Comparison of ENCODE assay signal across 7 cellular contexts in genomic region chr1:2193514-2194251, GRCh38. TPM values are rescaled to one million over a fixed set of nuclear protein-coding genes. Genes with fewer than 3 reads are reported as not detected.
A peak's percentile ranks its signal among the peaks of the same experiment; 100 is the strongest.
DNase-seq lines count a peak whose midpoint lies in the region; ATAC-seq and TF ChIP-seq lines count a peak whose summit lies in the region.

No MANE protein-coding gene starts in this region.

- H3K36me3 ChIP-seq in HEK293 (ENCODE audit: control insufficient read depth in 2 of 2, insufficient read depth in 1 of 2, low read length in 2 of 2) = peaks cover 0 to 26% of the 10 kb centered on the region in 2 experiments; a peak in 2 of 3 replicates
- H3K36me3 ChIP-seq in WERI-Rb-1 = peaks cover 23% of the 10 kb centered on the region
- H3K36me3 ChIP-seq in left ventricle myocardium inferior = no peaks in the 10 kb centered on the region
- no peaks in the 10 kb centered on the region for H3K36me3 ChIP-seq in smooth muscle cell (ENCODE audit: low read depth)

- H3K27me3 ChIP-seq in WERI-Rb-1 (ENCODE audit: insufficient read depth, low read depth, severe bottlenecking) (no peaks in the 10 kb centered on the region), left ventricle myocardium inferior (ENCODE audit: low read depth) (no peaks in the 10 kb centered on the region), smooth muscle cell (ENCODE audit: low read depth) (no peaks in the 10 kb centered on the region)

- POLR2A ChIA-PET in HEK293 (lab: Yijun Ruan, JAX) = interaction anchor here (1.0 to 2.1 kb wide), 4 partner anchors 18 to 198 kb away, joined by 4 to 13 read pairs (median 6); partner anchors contain the start of genes MORN1 and RER1

- peak overlapping the region; percentile 99 for H3K4me2 ChIP-seq in smooth muscle cell

- H3K4me1 ChIP-seq in HEK293 (ENCODE audit: control insufficient read depth, insufficient read depth, low read length) (no peaks in the 10 kb centered on the region), left ventricle myocardium inferior (peaks cover 71% of the 10 kb centered on the region), smooth muscle cell (ENCODE audit: low read depth) (peaks cover 30% of the 10 kb centered on the region)

- 69% methylated on average over 41 of the region's 41 CpGs for WGBS in smooth muscle cell (ENCODE audit: low lambda C conversion rate)

- H3K79me2 ChIP-seq in smooth muscle cell (ENCODE audit: low read depth) = peaks cover 30% of the 10 kb centered on the region

- peaks cover 29% of the 10 kb centered on the region for H3F3A ChIP-seq in smooth muscle cell (ENCODE audit: low read depth)

- peak overlapping the region; percentile 61 for H3K4me3 ChIP-seq in HEK293 (ENCODE audit: low read depth, low read length)
- peak overlapping the region; percentile 22 for H3K4me3 ChIP-seq in WERI-Rb-1 (ENCODE audit: low read depth, low read length)
- H3K4me3 ChIP-seq in left ventricle myocardium inferior = peak overlapping the region; percentile 86
- peak overlapping the region; percentile 89 for H3K4me3 ChIP-seq in smooth muscle cell

- H2AFZ ChIP-seq in smooth muscle cell (ENCODE audit: low read depth) = no peak overlapping the region

- ATAC-seq in GM21423 (IDR thresholded peaks at IDR 0.05; ENCODE audit: unreplicated experiment) = no peak
- ATAC-seq in GM21528 (IDR thresholded peaks at IDR 0.05; ENCODE audit: low FRiP score, unreplicated experiment) = no peak

- DNase-seq in WERI-Rb-1 (no peak), left ventricle myocardium inferior (no peak), smooth muscle cell (lab: John Stamatoyannopoulos, UW; ENCODE audit: unreplicated experiment) (no peak), SW 1271 (lab: John Stamatoyannopoulos, UW) (no peak)

- H3K9ac ChIP-seq in smooth muscle cell (ENCODE audit: low read depth) = peak overlapping the region; percentile 64

- CTCF ChIA-PET in HEK293 (lab: Yijun Ruan, JAX) = interaction anchor here (0.6 kb wide), 1 partner anchor 153 kb away, joined by 5 read pairs; no protein-coding TSS in a partner anchor

- TF ChIP-seq CTCF in HEK293 (tag by site-specific recombination; IDR thresholded peaks at IDR 0.05) (no peak), WERI-Rb-1 (IDR thresholded peaks at IDR 0.05; ENCODE audit: low read depth, low read length) (no peak), left ventricle myocardium inferior (IDR thresholded peaks at IDR 0.05; ENCODE audit: borderline replicate concordance) (no peak), smooth muscle cell (IDR thresholded peaks at IDR 0.05; ENCODE audit: borderline replicate concordance, insufficient read depth, poor library complexity, severe bottlenecking) (no peak)

- H3K27ac ChIP-seq in HEK293 (ENCODE audit: extremely low read depth, low read depth, low read length) (peak overlapping the region; percentile 63), WERI-Rb-1 (peak overlapping the region; percentile 54), left ventricle myocardium inferior (replicated peaks) (peak overlapping the region; percentile 99), smooth muscle cell (ENCODE audit: low read depth) (peak overlapping the region; percentile 88)

- no peaks in the 10 kb centered on the region for H4K20me1 ChIP-seq in smooth muscle cell (ENCODE audit: low read depth)

- intact Hi-C loops in left ventricle myocardium inferior (cut with micrococcal nuclease) = no loop called here

- H3K9me3 ChIP-seq in HEK293 (ENCODE audit: control insufficient read depth, insufficient read depth, low read depth, low read length) (no peaks in the 10 kb centered on the region), WERI-Rb-1 (ENCODE audit: severe bottlenecking) (no peaks in the 10 kb centered on the region), left ventricle myocardium inferior (replicated peaks) (no peaks in the 10 kb centered on the region), smooth muscle cell (replicated peaks; ENCODE audit: low read depth) (no peaks in the 10 kb centered on the region)

TF ChIP-seq in HEK293, 187 proteins besides CTCF, POLR2A, EP300 and RAD21:
- TF ChIP-seq ZBTB26 (tag by site-specific recombination; optimal IDR thresholded peaks at IDR 0.05) (no peak), ZNF19 (tag by site-specific recombination; IDR thresholded peaks at IDR 0.05; ENCODE audit: low read depth) (no peak), FEZF1 (tag by site-specific recombination; IDR thresholded peaks at IDR 0.05) (no peak), PATZ1 (tag by site-specific recombination; IDR thresholded peaks at IDR 0.05) (0 out of 2 replicates have a peak, but pooled peaks have one; percentile 20), ZNF670 (tag by site-specific recombination; IDR thresholded peaks at IDR 0.05; ENCODE audit: low read depth) (no peak)
- TF ChIP-seq, protein P1, sequence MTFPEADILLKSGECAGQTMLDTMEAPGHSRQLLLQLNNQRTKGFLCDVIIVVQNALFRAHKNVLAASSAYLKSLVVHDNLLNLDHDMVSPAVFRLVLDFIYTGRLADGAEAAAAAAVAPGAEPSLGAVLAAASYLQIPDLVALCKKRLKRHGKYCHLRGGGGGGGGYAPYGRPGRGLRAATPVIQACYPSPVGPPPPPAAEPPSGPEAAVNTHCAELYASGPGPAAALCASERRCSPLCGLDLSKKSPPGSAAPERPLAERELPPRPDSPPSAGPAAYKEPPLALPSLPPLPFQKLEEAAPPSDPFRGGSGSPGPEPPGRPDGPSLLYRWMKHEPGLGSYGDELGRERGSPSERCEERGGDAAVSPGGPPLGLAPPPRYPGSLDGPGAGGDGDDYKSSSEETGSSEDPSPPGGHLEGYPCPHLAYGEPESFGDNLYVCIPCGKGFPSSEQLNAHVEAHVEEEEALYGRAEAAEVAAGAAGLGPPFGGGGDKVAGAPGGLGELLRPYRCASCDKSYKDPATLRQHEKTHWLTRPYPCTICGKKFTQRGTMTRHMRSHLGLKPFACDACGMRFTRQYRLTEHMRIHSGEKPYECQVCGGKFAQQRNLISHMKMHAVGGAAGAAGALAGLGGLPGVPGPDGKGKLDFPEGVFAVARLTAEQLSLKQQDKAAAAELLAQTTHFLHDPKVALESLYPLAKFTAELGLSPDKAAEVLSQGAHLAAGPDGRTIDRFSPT (tag by site-specific recombination; IDR thresholded peaks at IDR 0.05) = peak; percentile 37; the same call in 1 of the 2 replicates
- TF ChIP-seq, protein P2, sequence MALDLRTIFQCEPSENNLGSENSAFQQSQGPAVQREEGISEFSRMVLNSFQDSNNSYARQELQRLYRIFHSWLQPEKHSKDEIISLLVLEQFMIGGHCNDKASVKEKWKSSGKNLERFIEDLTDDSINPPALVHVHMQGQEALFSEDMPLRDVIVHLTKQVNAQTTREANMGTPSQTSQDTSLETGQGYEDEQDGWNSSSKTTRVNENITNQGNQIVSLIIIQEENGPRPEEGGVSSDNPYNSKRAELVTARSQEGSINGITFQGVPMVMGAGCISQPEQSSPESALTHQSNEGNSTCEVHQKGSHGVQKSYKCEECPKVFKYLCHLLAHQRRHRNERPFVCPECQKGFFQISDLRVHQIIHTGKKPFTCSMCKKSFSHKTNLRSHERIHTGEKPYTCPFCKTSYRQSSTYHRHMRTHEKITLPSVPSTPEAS (tag by site-specific recombination; IDR thresholded peaks at IDR 0.05) = no peak

RNA-seq across cellular contexts. Expression of gene FAAP20, which starts 0.9 kb away (rescaled TPM):
- total RNA-seq in left ventricle myocardium inferior (37.0 TPM), smooth muscle cell (33.1 and 39.8 TPM in 2 replicates)
- polyA plus RNA-seq in smooth muscle cell = 152 and 162 TPM in 2 replicates

RNA-seq across cellular contexts. Expression of gene SKI, which starts 34.4 kb away (rescaled TPM):
- total RNA-seq in left ventricle myocardium inferior = 37.9 TPM
- 14.4 and 19.6 TPM in 2 replicates for total RNA-seq in smooth muscle cell
- 4.2 and 6.8 TPM in 2 replicates for polyA plus RNA-seq in smooth muscle cell

Comparison
In these comparisons a context has a peak if more than half of its experiments do, and no peak if none do; other contexts are left out.
1. H3K4me3 ChIP-seq: peak in every context shown above with its lines; median percentile 89 in smooth muscle cell; 86 in left ventricle myocardium inferior; 61 in HEK293; 22 in WERI-Rb-1.